1 cellular context compared by ENCODE assay signal in genomic region chr2:237132799-237133198, GRCh38.
TF ChIP-seq lines count a peak whose summit lies in the region.

No MANE protein-coding gene starts in this region.

TF ChIP-seq in HepG2, 621 proteins besides CTCF, POLR2A, EP300 and RAD21 (continued from another document and continues in another):
- TF ChIP-seq, protein P1, sequence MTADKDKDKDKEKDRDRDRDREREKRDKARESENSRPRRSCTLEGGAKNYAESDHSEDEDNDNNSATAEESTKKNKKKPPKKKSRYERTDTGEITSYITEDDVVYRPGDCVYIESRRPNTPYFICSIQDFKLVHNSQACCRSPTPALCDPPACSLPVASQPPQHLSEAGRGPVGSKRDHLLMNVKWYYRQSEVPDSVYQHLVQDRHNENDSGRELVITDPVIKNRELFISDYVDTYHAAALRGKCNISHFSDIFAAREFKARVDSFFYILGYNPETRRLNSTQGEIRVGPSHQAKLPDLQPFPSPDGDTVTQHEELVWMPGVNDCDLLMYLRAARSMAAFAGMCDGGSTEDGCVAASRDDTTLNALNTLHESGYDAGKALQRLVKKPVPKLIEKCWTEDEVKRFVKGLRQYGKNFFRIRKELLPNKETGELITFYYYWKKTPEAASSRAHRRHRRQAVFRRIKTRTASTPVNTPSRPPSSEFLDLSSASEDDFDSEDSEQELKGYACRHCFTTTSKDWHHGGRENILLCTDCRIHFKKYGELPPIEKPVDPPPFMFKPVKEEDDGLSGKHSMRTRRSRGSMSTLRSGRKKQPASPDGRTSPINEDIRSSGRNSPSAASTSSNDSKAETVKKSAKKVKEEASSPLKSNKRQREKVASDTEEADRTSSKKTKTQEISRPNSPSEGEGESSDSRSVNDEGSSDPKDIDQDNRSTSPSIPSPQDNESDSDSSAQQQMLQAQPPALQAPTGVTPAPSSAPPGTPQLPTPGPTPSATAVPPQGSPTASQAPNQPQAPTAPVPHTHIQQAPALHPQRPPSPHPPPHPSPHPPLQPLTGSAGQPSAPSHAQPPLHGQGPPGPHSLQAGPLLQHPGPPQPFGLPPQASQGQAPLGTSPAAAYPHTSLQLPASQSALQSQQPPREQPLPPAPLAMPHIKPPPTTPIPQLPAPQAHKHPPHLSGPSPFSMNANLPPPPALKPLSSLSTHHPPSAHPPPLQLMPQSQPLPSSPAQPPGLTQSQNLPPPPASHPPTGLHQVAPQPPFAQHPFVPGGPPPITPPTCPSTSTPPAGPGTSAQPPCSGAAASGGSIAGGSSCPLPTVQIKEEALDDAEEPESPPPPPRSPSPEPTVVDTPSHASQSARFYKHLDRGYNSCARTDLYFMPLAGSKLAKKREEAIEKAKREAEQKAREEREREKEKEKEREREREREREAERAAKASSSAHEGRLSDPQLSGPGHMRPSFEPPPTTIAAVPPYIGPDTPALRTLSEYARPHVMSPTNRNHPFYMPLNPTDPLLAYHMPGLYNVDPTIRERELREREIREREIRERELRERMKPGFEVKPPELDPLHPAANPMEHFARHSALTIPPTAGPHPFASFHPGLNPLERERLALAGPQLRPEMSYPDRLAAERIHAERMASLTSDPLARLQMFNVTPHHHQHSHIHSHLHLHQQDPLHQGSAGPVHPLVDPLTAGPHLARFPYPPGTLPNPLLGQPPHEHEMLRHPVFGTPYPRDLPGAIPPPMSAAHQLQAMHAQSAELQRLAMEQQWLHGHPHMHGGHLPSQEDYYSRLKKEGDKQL (CRISPR knock-in tag; IDR thresholded peaks at IDR 0.05; ENCODE audit: low read depth): no peak
- TF ChIP-seq, protein P2, sequence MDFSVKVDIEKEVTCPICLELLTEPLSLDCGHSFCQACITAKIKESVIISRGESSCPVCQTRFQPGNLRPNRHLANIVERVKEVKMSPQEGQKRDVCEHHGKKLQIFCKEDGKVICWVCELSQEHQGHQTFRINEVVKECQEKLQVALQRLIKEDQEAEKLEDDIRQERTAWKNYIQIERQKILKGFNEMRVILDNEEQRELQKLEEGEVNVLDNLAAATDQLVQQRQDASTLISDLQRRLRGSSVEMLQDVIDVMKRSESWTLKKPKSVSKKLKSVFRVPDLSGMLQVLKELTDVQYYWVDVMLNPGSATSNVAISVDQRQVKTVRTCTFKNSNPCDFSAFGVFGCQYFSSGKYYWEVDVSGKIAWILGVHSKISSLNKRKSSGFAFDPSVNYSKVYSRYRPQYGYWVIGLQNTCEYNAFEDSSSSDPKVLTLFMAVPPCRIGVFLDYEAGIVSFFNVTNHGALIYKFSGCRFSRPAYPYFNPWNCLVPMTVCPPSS (IDR thresholded peaks at IDR 0.05): no peak
- TF ChIP-seq FOXJ3 (CRISPR knock-in tag; IDR thresholded peaks at IDR 0.05; ENCODE audit: borderline replicate concordance) (no peak), FLYWCH1 (CRISPR knock-in tag; IDR thresholded peaks at IDR 0.05) (no peak), ZNF609 (CRISPR knock-in tag; IDR thresholded peaks at IDR 0.05; ENCODE audit: borderline replicate concordance) (no peak), CREB1 (IDR thresholded peaks at IDR 0.05) (peak; percentile 22; the same call in 1 of the 2 replicates), CREB1 (CRISPR knock-in tag; IDR thresholded peaks at IDR 0.05) (no peak), TARDBP (CRISPR knock-in tag; IDR thresholded peaks at IDR 0.05) (no peak), RXRA (CRISPR knock-in tag; IDR thresholded peaks at IDR 0.05) (no peak), ZNF564 (CRISPR knock-in tag; IDR thresholded peaks at IDR 0.05) (no peak), ZNF629 (CRISPR knock-in tag; conservative IDR thresholded peaks at IDR 0.05) (no peak), MAFF (IDR thresholded peaks at IDR 0.05; ENCODE audit: low read depth, low read length) (no peak), GABPA (IDR thresholded peaks at IDR 0.05; ENCODE audit: low read depth, low read length) (no peak), GABPA (CRISPR knock-in tag; IDR thresholded peaks at IDR 0.05; ENCODE audit: low read depth) (peak; percentile 68), ZNF382 (CRISPR knock-in tag; IDR thresholded peaks at IDR 0.05; ENCODE audit: borderline replicate concordance) (no peak), PAXIP1 (CRISPR knock-in tag; conservative IDR thresholded peaks at IDR 0.05) (no peak), ZNF44 (CRISPR knock-in tag; IDR thresholded peaks at IDR 0.05) (no peak), ATF3 (CRISPR knock-in tag; IDR thresholded peaks at IDR 0.05) (no peak), NKX3-1 (CRISPR knock-in tag; IDR thresholded peaks at IDR 0.05) (no peak), MLXIP (CRISPR knock-in tag; IDR thresholded peaks at IDR 0.05; ENCODE audit: borderline replicate concordance) (no peak), NR2C2 (CRISPR knock-in tag; IDR thresholded peaks at IDR 0.05; ENCODE audit: borderline replicate concordance) (no peak), MIXL1 (CRISPR knock-in tag; IDR thresholded peaks at IDR 0.05) (no peak), ZNF572 (CRISPR knock-in tag; IDR thresholded peaks at IDR 0.05) (no peak), ZMAT3 (CRISPR knock-in tag; conservative IDR thresholded peaks at IDR 0.05) (no peak), ZNF747 (CRISPR knock-in tag; IDR thresholded peaks at IDR 0.05; ENCODE audit: borderline replicate concordance) (no peak), ZNF598 (CRISPR knock-in tag; IDR thresholded peaks at IDR 0.05; ENCODE audit: borderline replicate concordance) (no peak)
- TF ChIP-seq, protein P3, sequence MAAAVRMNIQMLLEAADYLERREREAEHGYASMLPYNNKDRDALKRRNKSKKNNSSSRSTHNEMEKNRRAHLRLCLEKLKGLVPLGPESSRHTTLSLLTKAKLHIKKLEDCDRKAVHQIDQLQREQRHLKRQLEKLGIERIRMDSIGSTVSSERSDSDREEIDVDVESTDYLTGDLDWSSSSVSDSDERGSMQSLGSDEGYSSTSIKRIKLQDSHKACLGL (CRISPR knock-in tag; IDR thresholded peaks at IDR 0.05): no peak
- TF ChIP-seq, protein P4, sequence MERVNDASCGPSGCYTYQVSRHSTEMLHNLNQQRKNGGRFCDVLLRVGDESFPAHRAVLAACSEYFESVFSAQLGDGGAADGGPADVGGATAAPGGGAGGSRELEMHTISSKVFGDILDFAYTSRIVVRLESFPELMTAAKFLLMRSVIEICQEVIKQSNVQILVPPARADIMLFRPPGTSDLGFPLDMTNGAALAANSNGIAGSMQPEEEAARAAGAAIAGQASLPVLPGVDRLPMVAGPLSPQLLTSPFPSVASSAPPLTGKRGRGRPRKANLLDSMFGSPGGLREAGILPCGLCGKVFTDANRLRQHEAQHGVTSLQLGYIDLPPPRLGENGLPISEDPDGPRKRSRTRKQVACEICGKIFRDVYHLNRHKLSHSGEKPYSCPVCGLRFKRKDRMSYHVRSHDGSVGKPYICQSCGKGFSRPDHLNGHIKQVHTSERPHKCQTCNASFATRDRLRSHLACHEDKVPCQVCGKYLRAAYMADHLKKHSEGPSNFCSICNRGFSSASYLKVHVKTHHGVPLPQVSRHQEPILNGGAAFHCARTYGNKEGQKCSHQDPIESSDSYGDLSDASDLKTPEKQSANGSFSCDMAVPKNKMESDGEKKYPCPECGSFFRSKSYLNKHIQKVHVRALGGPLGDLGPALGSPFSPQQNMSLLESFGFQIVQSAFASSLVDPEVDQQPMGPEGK (CRISPR knock-in tag; IDR thresholded peaks at IDR 0.05): no peak
- TF ChIP-seq, protein P5, sequence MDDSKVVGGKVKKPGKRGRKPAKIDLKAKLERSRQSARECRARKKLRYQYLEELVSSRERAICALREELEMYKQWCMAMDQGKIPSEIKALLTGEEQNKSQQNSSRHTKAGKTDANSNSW (CRISPR knock-in tag; IDR thresholded peaks at IDR 0.05; ENCODE audit: borderline replicate concordance): no peak
